Comparison of ENCODE assay signal across 14 cellular contexts in genomic region chr17:36939059-36939943, GRCh38. TPM values are rescaled to one million over a fixed set of nuclear protein-coding genes. Genes with fewer than 3 reads are reported as not detected.
A peak's percentile ranks its signal among the peaks of the same experiment; 100 is the strongest.
DNase-seq lines count a peak whose midpoint lies in the region; ATAC-seq and TF ChIP-seq lines count a peak whose summit lies in the region.
"Had no signal": no experiment of that assay in that cellular context is flagged by ENCODE, and none has a peak within 500 bp of the region (broad histone marks: within the 10 kb centered on the region; RNA-seq: fewer than 3 reads in every experiment).

No MANE protein-coding gene starts in this region.

- no peak for ATAC-seq in SK-N-SH treated with all-trans-retinoic acid at 6 μM for 48 hours

- H3K27ac ChIP-seq in SK-N-SH (ENCODE audit: low read depth in 2 of 2, low read length in 1 of 2) (no peak overlapping the region), PC-9 (no peak overlapping the region), endodermal cell (ENCODE audit: low read depth, low read length) (no peak overlapping the region), osteoblast (ENCODE audit: low read depth, low read length) (no peak overlapping the region)
- H3K27ac ChIP-seq: skin epidermis had no signal

- H3K4me3 Mint-ChIP-seq in endodermal cell, result peak overlapping the region; percentile 98

- H3K4me3 ChIP-seq in SK-N-SH (ENCODE audit: low read depth in 2 of 2, low read length in 1 of 2) (no peak overlapping the region), PC-9 (peak overlapping the region; percentile 82), endodermal cell (ENCODE audit: low read length) (peak overlapping the region; percentile 99), osteoblast (ENCODE audit: insufficient read depth, low read length) (no peak overlapping the region)
- H3K4me3 ChIP-seq: lung, skin epidermis had no signal

- no peak for TF ChIP-seq EP300 in SK-N-SH (IDR thresholded peaks at IDR 0.05; ENCODE audit: borderline replicate concordance in 1 of 2, low read depth in 1 of 2, low read length in 1 of 2)

- H3K27me3 ChIP-seq in SK-N-SH (ENCODE audit: insufficient read depth) (peaks cover 97% of the 10 kb centered on the region), PC-9 (ENCODE audit: insufficient read depth, low read depth) (no peaks in the 10 kb centered on the region), endodermal cell (ENCODE audit: control insufficient read depth, insufficient read depth, low read length, poor library complexity, severe bottlenecking) (peaks cover 80% of the 10 kb centered on the region), osteoblast (ENCODE audit: insufficient read depth, low read length) (peaks cover 99% of the 10 kb centered on the region)

- 35% methylated on average over 37 of the region's 53 CpGs for WGBS in SK-N-SH (ENCODE audit: low lambda C conversion rate)
- WGBS in endodermal cell (ENCODE audit: insufficient coverage in 1 of 2, insufficient read length in 1 of 2), 2 experiments, result 1% methylated on average over 38 to 53 of the region's 53 CpGs

- peaks cover 29% of the 10 kb centered on the region for H4K20me1 ChIP-seq in SK-N-SH (ENCODE audit: insufficient read depth)
- H4K20me1 ChIP-seq in PC-9 (ENCODE audit: insufficient read depth), result no peaks in the 10 kb centered on the region
- peaks cover 5% of the 10 kb centered on the region for H4K20me1 ChIP-seq in osteoblast (ENCODE audit: insufficient read depth, low read length)

- H3K79me2 ChIP-seq in SK-N-SH (ENCODE audit: insufficient read depth), result no peaks in the 10 kb centered on the region
- H3K79me2 ChIP-seq in PC-9 (ENCODE audit: low read depth), result peaks cover 75% of the 10 kb centered on the region
- no peaks in the 10 kb centered on the region for H3K79me2 ChIP-seq in osteoblast (ENCODE audit: insufficient read depth, low read length)

- TF ChIP-seq RAD21 in SK-N-SH (IDR thresholded peaks at IDR 0.05; ENCODE audit: low read length), result no peak

- H3K9me3 ChIP-seq in SK-N-SH (no peaks in the 10 kb centered on the region), PC-9 (ENCODE audit: insufficient read depth, low read depth) (no peaks in the 10 kb centered on the region), endodermal cell (ENCODE audit: control insufficient read depth, low read length) (no peaks in the 10 kb centered on the region), osteoblast (ENCODE audit: low read depth, low read length) (no peaks in the 10 kb centered on the region)

- DNase-seq in SK-N-SH, result no peak
- DNase-seq in PC-9, result no peak
- DNase-seq in endodermal cell, result peak; percentile 75
- peak; percentile 87 for DNase-seq in osteoblast (ENCODE audit: insufficient read length, low spot score, missing footprints)
- DNase-seq in dedifferentiated amniotic fluid mesenchymal stem cell (ENCODE audit: extremely low spot score), result no peak
- no peak for DNase-seq in T1000 (lab: John Stamatoyannopoulos, UW)
- DNase-seq in A172 (ENCODE audit: low spot score), result no peak
- DNase-seq: NCI-H2029 treated with DMSO at 0.1 percent for 48 hours, Right ventricle myocardium superior had no signal

- H3F3A ChIP-seq in SK-N-SH (replicated peaks; ENCODE audit: insufficient read depth) (peaks cover 9% of the 10 kb centered on the region), PC-9 (ENCODE audit: insufficient read depth, low read depth) (peaks cover 5% of the 10 kb centered on the region; the same call in 1 of the 2 replicates)

- H3K36me3 ChIP-seq in SK-N-SH (replicated peaks in 1 of 2; ENCODE audit: control insufficient read depth in 1 of 2, insufficient read depth in 2 of 2, low read length in 1 of 2) (no peaks in the 10 kb centered on the region), PC-9 (ENCODE audit: low read depth) (no peaks in the 10 kb centered on the region; the same call in 1 of the 2 replicates), endodermal cell (ENCODE audit: control insufficient read depth, insufficient read depth, low read length) (peaks cover 44% of the 10 kb centered on the region), osteoblast (ENCODE audit: insufficient read depth, low read length) (no peaks in the 10 kb centered on the region)

- H3K4me1 ChIP-seq in SK-N-SH (ENCODE audit: control insufficient read depth in 1 of 2, insufficient read depth in 2 of 2, low read depth in 1 of 2, low read length in 1 of 2), result peaks cover 0 to 28% of the 10 kb centered on the region in 2 experiments; a peak in 2 of 4 replicates
- H3K4me1 ChIP-seq in PC-9 (replicated peaks; ENCODE audit: insufficient read depth), result peaks cover 14% of the 10 kb centered on the region
- H3K4me1 ChIP-seq in endodermal cell (ENCODE audit: control insufficient read depth, insufficient read depth, low read length), result peaks cover 22% of the 10 kb centered on the region
- H3K4me1 ChIP-seq in osteoblast (ENCODE audit: insufficient read depth, low read length), result no peaks in the 10 kb centered on the region

- CTCF ChIA-PET in SK-N-SH (lab: Yijun Ruan, JAX), result interaction anchor here (0.6 to 4.1 kb wide), 7 partner anchors 9 to 336 kb away, joined by 3 to 27 read pairs (median 3); no protein-coding TSS in a partner anchor
- CTCF ChIA-PET in PC-9 (lab: Charles Lee), result no interaction called here

- peak overlapping the region; percentile 90 for H3K27ac Mint-ChIP-seq in endodermal cell

- POLR2A ChIA-PET in SK-N-SH (lab: Yijun Ruan, JAX), result no interaction called here
- POLR2A ChIA-PET in PC-9 (lab: Charles Lee; ENCODE audit: unreplicated experiment), result no interaction called here

- BruUV-seq in PC-9 (replicated peaks; lab: Mats Ljungman, UMichigan), result no TSS peak

- no peaks in the 10 kb centered on the region for H3K9me3 Mint-ChIP-seq in endodermal cell

- peaks cover 74% of the 10 kb centered on the region for H3K27me3 Mint-ChIP-seq in endodermal cell (ENCODE audit: insufficient read depth)

- H3K36me3 Mint-ChIP-seq in endodermal cell (ENCODE audit: low read depth), result peaks cover 50% of the 10 kb centered on the region

- no peak overlapping the region for H3K9ac ChIP-seq in SK-N-SH
- H3K9ac ChIP-seq in endodermal cell (ENCODE audit: extremely low read depth, low read length, poor library complexity, severe bottlenecking), result peak overlapping the region; percentile 71

- no peaks in the 10 kb centered on the region for H3K9me2 ChIP-seq in SK-N-SH
- no peaks in the 10 kb centered on the region for H3K9me2 ChIP-seq in PC-9 (ENCODE audit: insufficient read depth)

- H2AFZ ChIP-seq in SK-N-SH (ENCODE audit: low read depth) (no peak overlapping the region), PC-9 (peak overlapping the region; percentile 84), osteoblast (ENCODE audit: low read length) (no peak overlapping the region)

- H3K4me2 ChIP-seq in SK-N-SH (no peak overlapping the region), PC-9 (peak overlapping the region; percentile 93), osteoblast (ENCODE audit: insufficient read depth, low read length) (no peak overlapping the region)

- intact Hi-C loops in PC-9 (cut with micrococcal nuclease; ENCODE audit: unreplicated experiment), result no loop called here

- TF ChIP-seq CTCF in SK-N-SH (IDR thresholded peaks at IDR 0.05), result no peak
- no peak for TF ChIP-seq CTCF in PC-9 (conservative IDR thresholded peaks at IDR 0.05)
- no peak for TF ChIP-seq CTCF in endodermal cell (conservative IDR thresholded peaks at IDR 0.05)
- no peak for TF ChIP-seq CTCF in osteoblast (IDR thresholded peaks at IDR 0.05; ENCODE audit: extremely low read depth, low read depth, low read length)

- peaks cover 21% of the 10 kb centered on the region for H3K4me1 Mint-ChIP-seq in endodermal cell

TF ChIP-seq in SK-N-SH, 30 proteins besides CTCF, POLR2A, EP300 and RAD21:
- TF ChIP-seq EZH2phosphoT487 (IDR thresholded peaks at IDR 0.05; ENCODE audit: borderline replicate concordance, low read depth), result peak; percentile 94
- no peak for TF ChIP-seq GATA2 (CRISPR knock-in tag; IDR thresholded peaks at IDR 0.05)

TF ChIP-seq in SK-N-SH treated with all-trans-retinoic acid at 6 μM for 48 hours, 23 proteins besides CTCF, POLR2A, EP300 and RAD21 (continues in another document):
- TF ChIP-seq ZC3H10 (CRISPR knock-in tag; IDR thresholded peaks at IDR 0.05), result no peak
- TF ChIP-seq ZNF8 (CRISPR knock-in tag; IDR thresholded peaks at IDR 0.05), result no peak
- TF ChIP-seq SNAI2 (CRISPR knock-in tag; IDR thresholded peaks at IDR 0.05), result no peak
- no peak for TF ChIP-seq ZNF70 (CRISPR knock-in tag; IDR thresholded peaks at IDR 0.05)
- TF ChIP-seq ZNF565 (CRISPR knock-in tag; conservative IDR thresholded peaks at IDR 0.05; ENCODE audit: low read depth), result no peak
- TF ChIP-seq ZFP30 (CRISPR knock-in tag; IDR thresholded peaks at IDR 0.05), result no peak
- no peak for TF ChIP-seq ZFP3 (CRISPR knock-in tag; IDR thresholded peaks at IDR 0.05)
- no peak for TF ChIP-seq TOX (CRISPR knock-in tag; IDR thresholded peaks at IDR 0.05; ENCODE audit: borderline replicate concordance)
- no peak for TF ChIP-seq CSDC2 (CRISPR knock-in tag; IDR thresholded peaks at IDR 0.05)
- TF ChIP-seq GLIS3 (CRISPR knock-in tag; IDR thresholded peaks at IDR 0.05), result no peak

RNA-seq across cellular contexts. Expression of gene LHX1, which starts 2.0 kb away (rescaled TPM):
- not detected in 2 replicates for polyA plus RNA-seq in SK-N-SH (2012; rRNA removed)
- polyA plus RNA-seq in SK-N-SH (2012; cell fraction: cytosol; rRNA removed), result not detected in 2 replicates
- polyA plus RNA-seq in SK-N-SH (2012; cell fraction: nucleus; rRNA removed), result not detected in 2 replicates
- 9.1 and 12.3 TPM in 2 replicates for total RNA-seq in PC-9 (2021)
- 100 to 1,000 TPM in 1 of 2 donors, 10 to 100 TPM in 1; 85.9 to 259 TPM for total RNA-seq in endodermal cell
- polyA plus RNA-seq in endodermal cell (2013, experiment 1 of 2), result 9.7 TPM
- polyA plus RNA-seq in endodermal cell (2013, experiment 2 of 2), result 17.6 TPM
- not detected in 2 replicates for total RNA-seq in osteoblast
- total RNA-seq in A172 (2014; rRNA removed; shearing (Covaris generic)), result 0.77 and 1.4 TPM in 2 replicates
- total RNA-seq: cardiac septum, fibroblast of villous mesenchyme, lung, Right ventricle myocardium superior had no signal
- polyA plus RNA-seq: lung had no signal

RNA-seq across cellular contexts. Expression of gene AATF, which starts 9.5 kb away (rescaled TPM):
- 14.6 and 18.8 TPM in 2 replicates for polyA plus RNA-seq in SK-N-SH (2012; rRNA removed)
- polyA plus RNA-seq in SK-N-SH (2012; cell fraction: cytosol; rRNA removed), result 18.7 and 22.1 TPM in 2 replicates
- polyA plus RNA-seq in SK-N-SH (2012; cell fraction: nucleus; rRNA removed), result 21.0 and 21.2 TPM in 2 replicates
- total RNA-seq in PC-9 (2021) (71.4 and 79.6 TPM in 2 replicates), endodermal cell (10 to 100 TPM; 90.7 TPM), osteoblast (22.4 and 24.2 TPM in 2 replicates)
- 37.6 TPM for polyA plus RNA-seq in endodermal cell (2013, experiment 1 of 2)
- 34.2 TPM for polyA plus RNA-seq in endodermal cell (2013, experiment 2 of 2)
- 79.9 and 86.2 TPM in 2 replicates for total RNA-seq in A172 (2014; rRNA removed; shearing (Covaris generic))

Comparison
In these comparisons a context has a peak if more than half of its experiments do, and no peak if none do; other contexts are left out.
1. DNase-seq: peak in endodermal cell (single experiment) and osteoblast (single experiment); none in SK-N-SH (single experiment), PC-9 (0 of 2), dedifferentiated amniotic fluid mesenchymal stem cell (single experiment), T1000 (single experiment) and A172 (single experiment).
2. H3K4me3 ChIP-seq: peak in PC-9 (single experiment) and endodermal cell (single experiment); none in SK-N-SH (0 of 2) and osteoblast (single experiment).